8 cellular contexts compared by ENCODE assay signal in genomic region chr4:7067147-7067522, GRCh38. TPM values are rescaled to one million over a fixed set of nuclear protein-coding genes. Genes with fewer than 3 reads are reported as not detected.
DNase-seq lines count a peak whose midpoint lies in the region; ATAC-seq and TF ChIP-seq lines count a peak whose summit lies in the region.

No MANE protein-coding gene starts in this region.

- CTCF ChIA-PET in activated CD8-positive, alpha-beta T cell treated with anti-CD3 and anti-CD28 coated beads for 36 hours (lab: Charles Lee) = interaction anchor here (1.1 to 5.1 kb wide), 11 partner anchors 9 to 349 kb away, joined by 3 to 92 read pairs (median 7); partner anchors contain the start of genes TADA2B and TBC1D14

- no peaks in the 10 kb centered on the region for H3K27me3 ChIP-seq in iPS DF 6.9 (ENCODE audit: control insufficient read depth, insufficient read depth, low read length)

- POLR2A ChIA-PET in activated CD8-positive, alpha-beta T cell treated with anti-CD3 and anti-CD28 coated beads for 36 hours (lab: Charles Lee) = interaction anchor here (0.7 to 7.3 kb wide), 22 partner anchors 8 to 845 kb away, joined by 3 to 123 read pairs (median 4); partner anchors contain the start of genes BLOC1S4 and TADA2B

- H3K27me3 Mint-ChIP-seq in activated CD8-positive, alpha-beta T cell treated with anti-CD3 and anti-CD28 coated beads for 36 hours = peaks cover 1% of the 10 kb centered on the region

- H3K27ac ChIP-seq in iPS DF 6.9 (ENCODE audit: low read length) = no peak overlapping the region

- peak; percentile 58 for DNase-seq in activated CD8-positive, alpha-beta T cell treated with anti-CD3 and anti-CD28 coated beads for 36 hours
- DNase-seq in iPS DF 6.9 (ENCODE audit: low read depth, low spot score) (no peak), NCI-H1930 (lab: John Stamatoyannopoulos, UW) (no peak), DMS114 treated with DMSO at 0.1 percent for 48 hours (lab: John Stamatoyannopoulos, UW; ENCODE audit: unreplicated experiment) (no peak)
- DNase-seq in stimulated activated CD4-positive, alpha-beta T cell treated with anti-CD3 and anti-CD28 coated beads, TNF-alpha, amount 100 ng/mL, for 24 hours (ENCODE audit: low read depth in 3 of 3) = peak in 2 of 3 experiments; percentile 24 to 46

- no peak for TF ChIP-seq CTCF in activated CD8-positive, alpha-beta T cell treated with anti-CD3 and anti-CD28 coated beads for 36 hours (IDR thresholded peaks at IDR 0.05)

- ATAC-seq in GM18511 (IDR thresholded peaks at IDR 0.05; ENCODE audit: unreplicated experiment) (peak; percentile 21), HG03139 (IDR thresholded peaks at IDR 0.05; ENCODE audit: unreplicated experiment) (peak; percentile 2), GM21619 (IDR thresholded peaks at IDR 0.05; ENCODE audit: unreplicated experiment) (no peak)
- ATAC-seq in activated CD8-positive, alpha-beta T cell treated with anti-CD3 and anti-CD28 coated beads for 36 hours = no peak

- H3K36me3 ChIP-seq in iPS DF 6.9 (ENCODE audit: control insufficient read depth, insufficient read depth, low read length) = peaks cover 9% of the 10 kb centered on the region; the same call in 1 of the 2 replicates

- H3K9me3 ChIP-seq in iPS DF 6.9 (ENCODE audit: control insufficient read depth, insufficient read depth, low read length) = no peaks in the 10 kb centered on the region

- intact Hi-C loops in activated CD8-positive, alpha-beta T cell treated with anti-CD3 and anti-CD28 coated beads for 36 hours (cut with micrococcal nuclease) = loop anchor here (5.0 kb wide), 1 partner anchor 150 kb away; no protein-coding TSS in a partner anchor

- peak overlapping the region; percentile 91 for H3K4me3 Mint-ChIP-seq in activated CD8-positive, alpha-beta T cell treated with anti-CD3 and anti-CD28 coated beads for 36 hours

- H3K4me3 ChIP-seq in iPS DF 6.9 (ENCODE audit: low read length) = peak overlapping the region; percentile 79

- no CpG with 5 or more reads among the region's 19 CpGs for WGBS in iPS DF 6.9 (ENCODE audit: insufficient coverage, insufficient read length)

- peaks cover 42% of the 10 kb centered on the region for H3K4me1 Mint-ChIP-seq in activated CD8-positive, alpha-beta T cell treated with anti-CD3 and anti-CD28 coated beads for 36 hours (ENCODE audit: low read depth)

- H3K9me3 Mint-ChIP-seq in activated CD8-positive, alpha-beta T cell treated with anti-CD3 and anti-CD28 coated beads for 36 hours = no peaks in the 10 kb centered on the region

- peak overlapping the region; percentile 92 for H3K27ac Mint-ChIP-seq in activated CD8-positive, alpha-beta T cell treated with anti-CD3 and anti-CD28 coated beads for 36 hours

- H3K4me1 ChIP-seq in iPS DF 6.9 (ENCODE audit: control insufficient read depth, insufficient read depth, low read length) = peaks cover 2% of the 10 kb centered on the region; the same call in 1 of the 2 replicates

- peaks cover 44% of the 10 kb centered on the region for H3K36me3 Mint-ChIP-seq in activated CD8-positive, alpha-beta T cell treated with anti-CD3 and anti-CD28 coated beads for 36 hours (ENCODE audit: low read depth)

RNA-seq across cellular contexts. Expression of gene GRPEL1, which starts 0.7 kb away (rescaled TPM):
- total RNA-seq in activated CD8-positive, alpha-beta T cell treated with anti-CD3 and anti-CD28 coated beads for 36 hours = 10 to 100 TPM; 82.4 to 84.5 TPM

RNA-seq across cellular contexts. Expression of gene TADA2B, which starts 24.0 kb away (rescaled TPM):
- 10 to 100 TPM in 1 of 2 experiments, 1 to 10 TPM in 1; 7.7 to 10.0 TPM for total RNA-seq in activated CD8-positive, alpha-beta T cell treated with anti-CD3 and anti-CD28 coated beads for 36 hours

Comparison
In these comparisons a context has a peak if more than half of its experiments do, and no peak if none do; other contexts are left out.
1. ATAC-seq: peak in GM18511 (single experiment) and HG03139 (single experiment); none in activated CD8-positive, alpha-beta T cell treated with anti-CD3 and anti-CD28 coated beads for 36 hours (single experiment) and GM21619 (single experiment).
2. DNase-seq: peak in activated CD8-positive, alpha-beta T cell treated with anti-CD3 and anti-CD28 coated beads for 36 hours (single experiment) and stimulated activated CD4-positive, alpha-beta T cell treated with anti-CD3 and anti-CD28 coated beads, TNF-alpha, amount 100 ng/mL, for 24 hours (2 of 3); none in iPS DF 6.9 (single experiment), NCI-H1930 (0 of 2) and DMS114 treated with DMSO at 0.1 percent for 48 hours (single experiment).